In genomic region chr7:151631968-151632749, GRCh38 we compare ENCODE assay signal across 8 cellular contexts.
DNase-seq lines count a peak whose midpoint lies in the region; ATAC-seq and TF ChIP-seq lines count a peak whose summit lies in the region.

No MANE protein-coding gene starts in this region.

- H3K36me3 Mint-ChIP-seq in activated naive CD4-positive, alpha-beta T cell treated with anti-CD3 and anti-CD28 coated beads, Interleukin-2, amount 10 ng/mL, durations not matched to agents 7 days and 5 days, result peaks cover 3% of the 10 kb centered on the region

- H3K27me3 ChIP-seq in osteoblast (ENCODE audit: insufficient read depth, low read length) (no peaks in the 10 kb centered on the region), thymus (ENCODE audit: control insufficient read depth, insufficient read depth) (peaks cover 6% of the 10 kb centered on the region)

- in situ Hi-C loops in G401 (cut with HindIII; ENCODE audit: low sequenced_read_pairs), result no loop called here

- peak overlapping the region; percentile 96 for H3K27ac Mint-ChIP-seq in activated naive CD4-positive, alpha-beta T cell treated with anti-CD3 and anti-CD28 coated beads, Interleukin-2, amount 10 ng/mL, durations not matched to agents 7 days and 5 days

- peaks cover 39% of the 10 kb centered on the region for H3K79me2 ChIP-seq in osteoblast (ENCODE audit: insufficient read depth, low read length)

- H4K20me1 ChIP-seq in osteoblast (ENCODE audit: insufficient read depth, low read length), result no peaks in the 10 kb centered on the region

- peak overlapping the region; percentile 79 for H2AFZ ChIP-seq in osteoblast (ENCODE audit: low read length)

- H3K4me1 ChIP-seq in osteoblast (ENCODE audit: insufficient read depth, low read length) (peaks cover 11% of the 10 kb centered on the region), thymus (ENCODE audit: control insufficient read depth, insufficient read depth, low read length) (peaks cover 3% of the 10 kb centered on the region)

- peak; percentile 68 for DNase-seq in G401 (ENCODE audit: low spot score)
- peak; percentile 87 for DNase-seq in KG1 (lab: John Stamatoyannopoulos, UW)
- DNase-seq in SK-N-DZ (ENCODE audit: low spot score), result peak; percentile 73
- DNase-seq in activated naive CD4-positive, alpha-beta T cell treated with anti-CD3 and anti-CD28 coated beads, Interleukin-2, amount 10 ng/mL, durations not matched to agents 7 days and 5 days, result peak; percentile 89
- peak; percentile 83 for DNase-seq in glomerular visceral epithelial cell (ENCODE audit: extremely low spot score)
- DNase-seq in osteoblast (ENCODE audit: insufficient read length, low spot score, missing footprints), result peak; percentile 96

- peaks cover 22% of the 10 kb centered on the region for H3K4me1 Mint-ChIP-seq in activated naive CD4-positive, alpha-beta T cell treated with anti-CD3 and anti-CD28 coated beads, Interleukin-2, amount 10 ng/mL, durations not matched to agents 7 days and 5 days

- H3K4me3 ChIP-seq in osteoblast (ENCODE audit: insufficient read depth, low read length) (peak overlapping the region; percentile 79), thymus (ENCODE audit: low read length) (peak overlapping the region; percentile 95)

- H3K27ac ChIP-seq in osteoblast (ENCODE audit: low read depth, low read length) (peak overlapping the region; percentile 55), thymus (ENCODE audit: low read depth) (peak overlapping the region; percentile 94)

- H3K4me2 ChIP-seq in osteoblast (ENCODE audit: insufficient read depth, low read length), result peak overlapping the region; percentile 91

- peak overlapping the region; percentile 88 for H3K4me3 Mint-ChIP-seq in activated naive CD4-positive, alpha-beta T cell treated with anti-CD3 and anti-CD28 coated beads, Interleukin-2, amount 10 ng/mL, durations not matched to agents 7 days and 5 days

- WGBS in thymus, result under 1% methylated on average over 108 of the region's 108 CpGs

- H3K9me3 ChIP-seq in osteoblast (ENCODE audit: low read depth, low read length), result no peaks in the 10 kb centered on the region
- no peaks in the 10 kb centered on the region for H3K9me3 ChIP-seq in thymus (ENCODE audit: control insufficient read depth)

- CTCF ChIA-PET in activated naive CD4-positive, alpha-beta T cell treated with anti-CD3 and anti-CD28 coated beads, Interleukin-2, amount 10 ng/mL, durations not matched to agents 7 days and 5 days (lab: Charles Lee), result interaction anchor here (0.7 to 3.8 kb wide), 9 partner anchors 10 to 183 kb away, joined by 3 to 26 read pairs (median 8); partner anchors contain the start of gene RHEB

- peak; percentile 70 for ATAC-seq in GM21737 (IDR thresholded peaks at IDR 0.05; ENCODE audit: unreplicated experiment)

- H3K27me3 Mint-ChIP-seq in activated naive CD4-positive, alpha-beta T cell treated with anti-CD3 and anti-CD28 coated beads, Interleukin-2, amount 10 ng/mL, durations not matched to agents 7 days and 5 days, result no peaks in the 10 kb centered on the region

- H3K36me3 ChIP-seq in osteoblast (ENCODE audit: insufficient read depth, low read length) (peaks cover 2% of the 10 kb centered on the region), thymus (ENCODE audit: control insufficient read depth, insufficient read depth) (no peaks in the 10 kb centered on the region)

- peaks cover 5% of the 10 kb centered on the region for H3K9me3 Mint-ChIP-seq in activated naive CD4-positive, alpha-beta T cell treated with anti-CD3 and anti-CD28 coated beads, Interleukin-2, amount 10 ng/mL, durations not matched to agents 7 days and 5 days

- peak; percentile 4 for TF ChIP-seq CTCF in osteoblast (IDR thresholded peaks at IDR 0.05; ENCODE audit: extremely low read depth, low read depth, low read length)

Comparison
In these comparisons a context has a peak if more than half of its experiments do, and no peak if none do; other contexts are left out.
1. Peak in every context shown above with its lines: DNase-seq, ATAC-seq, H3K4me3 ChIP-seq and H3K27ac ChIP-seq.